In the genomic region with DNA sequence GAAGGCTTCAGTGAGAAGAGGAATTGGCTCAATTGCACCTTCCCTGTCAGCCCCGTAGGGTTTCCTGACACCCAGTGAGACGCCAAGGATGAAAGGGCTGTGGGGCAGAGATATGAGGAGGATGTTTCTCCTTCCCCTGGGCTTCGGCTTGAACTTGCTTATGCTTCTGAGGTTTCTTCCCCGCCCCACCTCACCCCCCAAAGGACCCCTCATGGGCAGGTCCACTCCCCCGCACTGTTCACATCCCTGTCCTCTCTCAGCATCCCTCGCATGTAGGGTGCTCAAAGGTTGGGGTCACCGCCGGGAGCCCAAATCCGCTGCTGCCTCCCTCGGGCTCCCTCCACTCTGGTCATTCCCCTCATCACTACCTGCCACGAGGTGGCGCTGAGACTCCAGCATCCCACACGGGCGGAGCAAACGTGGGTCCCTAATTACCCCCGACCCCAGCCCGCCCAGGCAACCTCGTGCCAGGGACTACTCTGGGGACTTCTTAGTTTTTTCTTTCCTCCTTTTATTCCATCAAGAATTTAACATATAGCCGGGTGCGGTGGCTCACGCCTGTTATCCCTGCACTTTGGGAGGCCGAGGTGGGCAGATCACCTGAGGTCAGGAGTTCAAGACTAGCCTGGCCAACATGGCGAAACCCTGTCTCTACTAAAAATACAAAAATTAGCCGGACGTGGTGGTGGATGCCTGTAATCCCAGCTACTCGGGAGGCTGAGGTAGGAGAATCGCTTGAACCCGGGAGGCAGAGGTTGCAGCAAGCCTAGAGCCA, we compare ENCODE assay signal across 8 cellular contexts. TPM values are rescaled to one million over a fixed set of nuclear protein-coding genes. Genes with fewer than 3 reads are reported as not detected.
DNase-seq lines count a peak whose midpoint lies in the region; ATAC-seq and TF ChIP-seq lines count a peak whose summit lies in the region.

No MANE protein-coding gene starts in this region.

- WGBS in psoas muscle, 3 donors: 23 to 24% (median 24%) methylated on average over 27 to 28 of the region's 28 CpGs

- H3K9me3 Mint-ChIP-seq in activated T-helper 2 cell treated with anti-CD3 and anti-CD28 coated beads, Interferon-gamma antibody, Interleukin-2, Interleukin-4, amounts not matched to agents 10 μg/mL and 5 μg/mL and 100 μg/mL, durations not matched to agents 14 hours and 24 hours and 36 hours: no peaks in the 10 kb centered on the region

- H3K27ac ChIP-seq in psoas muscle: no peak overlapping the region

- H3K27me3 Mint-ChIP-seq in activated T-helper 2 cell treated with anti-CD3 and anti-CD28 coated beads, Interferon-gamma antibody, Interleukin-2, Interleukin-4, amounts not matched to agents 10 μg/mL and 5 μg/mL and 100 μg/mL, durations not matched to agents 14 hours and 24 hours and 36 hours (ENCODE audit: low read depth): peaks cover 33% of the 10 kb centered on the region

- ATAC-seq in psoas muscle (peak; percentile 71 to 89 (median 80)), HG03139 (IDR thresholded peaks at IDR 0.05; ENCODE audit: unreplicated experiment) (no peak)

- peaks cover under 1 to 36% (median 7%) of the 10 kb centered on the region in 3 donors for H3K27me3 ChIP-seq in psoas muscle (ENCODE audit: insufficient read depth in 3 of 3, low read length in 2 of 3)

- H3K4me3 Mint-ChIP-seq in activated T-helper 2 cell treated with anti-CD3 and anti-CD28 coated beads, Interferon-gamma antibody, Interleukin-2, Interleukin-4, amounts not matched to agents 10 μg/mL and 5 μg/mL and 100 μg/mL, durations not matched to agents 14 hours and 24 hours and 36 hours (ENCODE audit: low read depth): no peak overlapping the region

- peak; percentile 11 for DNase-seq in SKM-1 treated with dmso at 0.1 percent for 144 hours (lab: John Stamatoyannopoulos, UW; ENCODE audit: unreplicated experiment)
- no peak for DNase-seq in SKM-1 (lab: John Stamatoyannopoulos, UW; ENCODE audit: unreplicated experiment)
- peak; percentile 46 for DNase-seq in RKO (ENCODE audit: low spot score)
- DNase-seq in activated T-helper 2 cell treated with anti-CD3 and anti-CD28 coated beads, Interferon-gamma antibody, Interleukin-2, Interleukin-4, amounts not matched to agents 10 μg/mL and 5 μg/mL and 100 μg/mL, durations not matched to agents 14 hours and 24 hours and 36 hours (ENCODE audit: low spot score): peak; percentile 60
- DNase-seq in germinal center (ENCODE audit: low spot score): peak; percentile 74
- DNase-seq in psoas muscle: peak; percentile 70 to 80
- no peak for DNase-seq in DMS153 treated with DMSO at 0.1 percent for 48 hours (lab: John Stamatoyannopoulos, UW; ENCODE audit: unreplicated experiment)

- no peaks in the 10 kb centered on the region for H3K4me1 ChIP-seq in psoas muscle

- no peak overlapping the region for H3K27ac Mint-ChIP-seq in activated T-helper 2 cell treated with anti-CD3 and anti-CD28 coated beads, Interferon-gamma antibody, Interleukin-2, Interleukin-4, amounts not matched to agents 10 μg/mL and 5 μg/mL and 100 μg/mL, durations not matched to agents 14 hours and 24 hours and 36 hours

- intact Hi-C loops in activated T-helper 2 cell treated with anti-CD3 and anti-CD28 coated beads, Interferon-gamma antibody, Interleukin-2, Interleukin-4, amounts not matched to agents 10 μg/mL and 5 μg/mL and 100 μg/mL, durations not matched to agents 14 hours and 24 hours and 36 hours (cut with micrococcal nuclease): loop anchor here (1.0 to 10.0 kb wide), 3 partner anchors 56 to 349 kb away; partner anchors contain the start of genes INPP5K and SLC43A2
- intact Hi-C loops in psoas muscle (cut with DNase I): loop anchor here (2.0 to 5.0 kb wide), 3 partner anchors 56 to 241 kb away; partner anchors contain the start of gene INPP5K (in 1 of the 2)

- peak; percentile 76 for TF ChIP-seq CTCF in psoas muscle (IDR thresholded peaks at IDR 0.05)

- H3K9me3 ChIP-seq in psoas muscle: no peaks in the 10 kb centered on the region

- peaks cover 4% of the 10 kb centered on the region for H3K4me1 Mint-ChIP-seq in activated T-helper 2 cell treated with anti-CD3 and anti-CD28 coated beads, Interferon-gamma antibody, Interleukin-2, Interleukin-4, amounts not matched to agents 10 μg/mL and 5 μg/mL and 100 μg/mL, durations not matched to agents 14 hours and 24 hours and 36 hours (ENCODE audit: low read depth)

- no peak overlapping the region for H3K4me3 ChIP-seq in psoas muscle

- H3K36me3 Mint-ChIP-seq in activated T-helper 2 cell treated with anti-CD3 and anti-CD28 coated beads, Interferon-gamma antibody, Interleukin-2, Interleukin-4, amounts not matched to agents 10 μg/mL and 5 μg/mL and 100 μg/mL, durations not matched to agents 14 hours and 24 hours and 36 hours (ENCODE audit: low read depth): no peaks in the 10 kb centered on the region

- no peaks in the 10 kb centered on the region for H3K36me3 ChIP-seq in psoas muscle (ENCODE audit: insufficient read depth in 1 of 2, low read depth in 1 of 2)

RNA-seq across cellular contexts. Expression of gene TRARG1, which starts 3.3 kb away (rescaled TPM):
- total RNA-seq in activated T-helper 2 cell treated with anti-CD3 and anti-CD28 coated beads, Interferon-gamma antibody, Interleukin-2, Interleukin-4, amounts not matched to agents 10 μg/mL and 5 μg/mL and 100 μg/mL, durations not matched to agents 14 hours and 24 hours and 36 hours: 0.05 TPM in 1 of 2 replicates, not detected in the other
- total RNA-seq in psoas muscle: under 1 TPM; 0.28 to 0.69 (median 0.38) TPM
- polyA plus RNA-seq in psoas muscle: 1 to 10 TPM in 1 of 3 donors, under 1 TPM in 2; 0.36 to 1.3 (median 0.93) TPM

RNA-seq across cellular contexts. Expression of gene BHLHA9, which starts 5.9 kb away (rescaled TPM):
- total RNA-seq in activated T-helper 2 cell treated with anti-CD3 and anti-CD28 coated beads, Interferon-gamma antibody, Interleukin-2, Interleukin-4, amounts not matched to agents 10 μg/mL and 5 μg/mL and 100 μg/mL, durations not matched to agents 14 hours and 24 hours and 36 hours: not detected in 2 replicates
- total RNA-seq in psoas muscle: not detected
- polyA plus RNA-seq in psoas muscle: not detected

Comparison
In these comparisons a context has a peak if more than half of its experiments do, and no peak if none do; other contexts are left out.
1. DNase-seq: peak in SKM-1 treated with dmso at 0.1 percent for 144 hours (single experiment), RKO (single experiment), activated T-helper 2 cell treated with anti-CD3 and anti-CD28 coated beads, Interferon-gamma antibody, Interleukin-2, Interleukin-4, amounts not matched to agents 10 μg/mL and 5 μg/mL and 100 μg/mL, durations not matched to agents 14 hours and 24 hours and 36 hours (single experiment), germinal center (single experiment) and psoas muscle (2 of 2); none in SKM-1 (single experiment) and DMS153 treated with DMSO at 0.1 percent for 48 hours (single experiment).